In genomic region chr12:120253313-120253712, GRCh38 we compare ENCODE assay signal across 11 cellular contexts. TPM values are rescaled to one million over a fixed set of nuclear protein-coding genes. Genes with fewer than 3 reads are reported as not detected.
DNase-seq lines count a peak whose midpoint lies in the region; ATAC-seq and TF ChIP-seq lines count a peak whose summit lies in the region.
"Not testable (repeated sequence)": the region's sequence is repeated elsewhere in the genome, so short reads cannot be mapped to it uniquely, and the experiment has no call there.
"Had no signal": no experiment of that assay in that cellular context is flagged by ENCODE, and none has a peak within 500 bp of the region (broad histone marks: within the 10 kb centered on the region; RNA-seq: fewer than 3 reads in every experiment).

No MANE protein-coding gene starts in this region.

- H3K4me3 ChIP-seq in Jurkat, Clone E6-1 (ENCODE audit: low read length); esophagus muscularis mucosa: not testable (repeated sequence)

- not testable (repeated sequence) for H3K9me3 Mint-ChIP-seq in CD4-positive, alpha-beta T cell; T-cell; activated naive CD8-positive, alpha-beta T cell treated with anti-CD3 and anti-CD28 coated beads, Interleukin-2, amount 10 ng/mL, durations not matched to agents 7 days and 5 days; naive thymus-derived CD8-positive, alpha-beta T cell; stimulated activated naive CD8-positive, alpha-beta T cell treated with anti-CD3 and anti-CD28 coated beads, Interleukin-15, amount 100 ng/mL, for 72 hours

- peak overlapping the region; percentile 81 for H3K4me3 Mint-ChIP-seq in CD4-positive, alpha-beta T cell
- H3K4me3 Mint-ChIP-seq in T-cell = peak overlapping the region; percentile 68 to 74 (median 71)
- H3K4me3 Mint-ChIP-seq in activated naive CD8-positive, alpha-beta T cell treated with anti-CD3 and anti-CD28 coated beads, Interleukin-2, amount 10 ng/mL, durations not matched to agents 7 days and 5 days = peak overlapping the region; percentile 74
- H3K4me3 Mint-ChIP-seq in naive thymus-derived CD8-positive, alpha-beta T cell = peak overlapping the region; percentile 73 to 85 (median 78)
- H3K4me3 Mint-ChIP-seq in stimulated activated naive CD8-positive, alpha-beta T cell treated with anti-CD3 and anti-CD28 coated beads, Interleukin-15, amount 100 ng/mL, for 72 hours = peak overlapping the region; percentile 76 to 80

- peaks cover 85% of the 10 kb centered on the region for H3K4me1 Mint-ChIP-seq in CD4-positive, alpha-beta T cell (ENCODE audit: low read depth)
- peaks cover 91 to 93% (median 93%) of the 10 kb centered on the region in 3 donors for H3K4me1 Mint-ChIP-seq in T-cell
- H3K4me1 Mint-ChIP-seq in activated naive CD8-positive, alpha-beta T cell treated with anti-CD3 and anti-CD28 coated beads, Interleukin-2, amount 10 ng/mL, durations not matched to agents 7 days and 5 days = peaks cover 62% of the 10 kb centered on the region
- peaks cover 49 to 94% (median 90%) of the 10 kb centered on the region in 4 donors for H3K4me1 Mint-ChIP-seq in naive thymus-derived CD8-positive, alpha-beta T cell
- H3K4me1 Mint-ChIP-seq in stimulated activated naive CD8-positive, alpha-beta T cell treated with anti-CD3 and anti-CD28 coated beads, Interleukin-15, amount 100 ng/mL, for 72 hours = peaks cover 87% of the 10 kb centered on the region

- peak in 6 of 10 experiments; percentile 31 to 72 (median 40) for DNase-seq in CD4-positive, alpha-beta T cell
- peak; percentile 42 for DNase-seq in Jurkat, Clone E6-1 (ENCODE audit: low read depth, low spot score)
- DNase-seq in T-cell = peak in 33 of 34 experiments; percentile 33 to 78 (median 54)
- DNase-seq in activated CD8-positive, alpha-beta memory T cell treated with anti-CD3 and anti-CD28 coated beads, Interleukin-2, amount 50 U/mL, for 1 hour (ENCODE audit: extremely low read depth) = peak; percentile 32
- DNase-seq in activated naive CD8-positive, alpha-beta T cell treated with anti-CD3 and anti-CD28 coated beads, Interleukin-2, amount 10 ng/mL, durations not matched to agents 7 days and 5 days; esophagus muscularis mucosa (ENCODE audit: extremely low spot score): not testable (repeated sequence)
- DNase-seq in naive thymus-derived CD8-positive, alpha-beta T cell = peak in 8 of 10 donors; percentile 34 to 85 (median 70)
- peak in 1 of 2 donors; percentile 35 for DNase-seq in stimulated activated naive CD8-positive, alpha-beta T cell treated with anti-CD3 and anti-CD28 coated beads, Interleukin-15, amount 100 ng/mL, for 72 hours

- CTCF ChIA-PET in CD4-positive, alpha-beta T cell (lab: Charles Lee) = interaction anchor here (1.7 to 6.0 kb wide), 3 partner anchors 12 to 25 kb away, joined by 9 to 52 read pairs (median 33); partner anchors contain the start of gene PXN
- CTCF ChIA-PET in T-cell (lab: Charles Lee) = interaction anchor here (0.6 to 4.5 kb wide), 9 partner anchors 10 to 394 kb away, joined by 3 to 46 read pairs (median 10); partner anchors contain the start of genes PXN (in 1 of the 2) and RPLP0 (in 1 of the 2)

- WGBS in esophagus muscularis mucosa = 64% methylated on average over 6 of the region's 6 CpGs

- H3K4me1 ChIP-seq in esophagus muscularis mucosa = peaks cover 99 to 100% (median 100%) of the 10 kb centered on the region in 4 donors

- H3K27ac Mint-ChIP-seq in CD4-positive, alpha-beta T cell = peak overlapping the region; percentile 95
- peak overlapping the region; percentile 91 to 93 for H3K27ac Mint-ChIP-seq in T-cell
- peak overlapping the region; percentile 87 for H3K27ac Mint-ChIP-seq in activated naive CD8-positive, alpha-beta T cell treated with anti-CD3 and anti-CD28 coated beads, Interleukin-2, amount 10 ng/mL, durations not matched to agents 7 days and 5 days
- peak overlapping the region; percentile 87 to 98 (median 94) for H3K27ac Mint-ChIP-seq in naive thymus-derived CD8-positive, alpha-beta T cell
- peak overlapping the region; percentile 91 to 93 for H3K27ac Mint-ChIP-seq in stimulated activated naive CD8-positive, alpha-beta T cell treated with anti-CD3 and anti-CD28 coated beads, Interleukin-15, amount 100 ng/mL, for 72 hours

- H3K36me3 Mint-ChIP-seq in CD4-positive, alpha-beta T cell (ENCODE audit: low read depth) = peaks cover 43% of the 10 kb centered on the region
- H3K36me3 Mint-ChIP-seq in T-cell = peaks cover 17% of the 10 kb centered on the region
- H3K36me3 Mint-ChIP-seq in activated naive CD8-positive, alpha-beta T cell treated with anti-CD3 and anti-CD28 coated beads, Interleukin-2, amount 10 ng/mL, durations not matched to agents 7 days and 5 days = peaks cover 34% of the 10 kb centered on the region
- peaks cover 0 to 14% (median 13%) of the 10 kb centered on the region in 3 donors for H3K36me3 Mint-ChIP-seq in naive thymus-derived CD8-positive, alpha-beta T cell

- intact Hi-C loops in CD4-positive, alpha-beta T cell (cut with DNase I, micrococcal nuclease) = loop anchor here in 1 of 2 experiments (1.0 kb wide), 1 partner anchor 22 kb away; no protein-coding TSS in a partner anchor
- intact Hi-C loops in esophagus muscularis mucosa (cut with DNase I) = not testable (repeated sequence)

- not testable (repeated sequence) for TF ChIP-seq CTCF in CD4-positive, alpha-beta T cell (IDR thresholded peaks at IDR 0.05); esophagus muscularis mucosa (IDR thresholded peaks at IDR 0.05)

- TF ChIP-seq POLR2A in esophagus muscularis mucosa (IDR thresholded peaks at IDR 0.05; ENCODE audit: low read depth) = not testable (repeated sequence)

- POLR2A ChIA-PET in CD4-positive, alpha-beta T cell (lab: Charles Lee) = interaction anchor here (1.0 to 10.5 kb wide), 9 partner anchors 11 to 1973 kb away, joined by 3 to 220 read pairs (median 65); partner anchors contain the start of genes PXN, RNU4-1, RNU4-2 and RPLP0
- POLR2A ChIA-PET in T-cell (lab: Charles Lee) = interaction anchor here in 1 of 2 donors (1.0 to 3.4 kb wide), 4 partner anchors 9 to 52 kb away, joined by 4 to 30 read pairs (median 13); partner anchors contain the start of genes RNU4-1, RNU4-2 and RPLP0
- POLR2A ChIA-PET in activated naive CD8-positive, alpha-beta T cell treated with anti-CD3 and anti-CD28 coated beads, Interleukin-2, amount 10 ng/mL, durations not matched to agents 7 days and 5 days (lab: Charles Lee) = interaction anchor here (0.6 to 9.3 kb wide), 7 partner anchors 10 to 466 kb away, joined by 5 to 110 read pairs (median 42); partner anchors contain the start of genes PXN, RNU4-1, RNU4-2 and RPLP0
- POLR2A ChIA-PET in naive thymus-derived CD8-positive, alpha-beta T cell (lab: Charles Lee) = interaction anchor here (0.7 to 14.8 kb wide), 10 partner anchors 10 to 1309 kb away, joined by 3 to 207 read pairs (median 8); partner anchors contain the start of genes PXN, RNU4-1, RNU4-2 and RPLP0

- ATAC-seq in CD4-positive, alpha-beta T cell (ENCODE audit: poor library complexity) = peak; percentile 50
- peak; percentile 54 to 62 (median 60) for ATAC-seq in T-cell (replicated peaks in 1 of 4)
- peak; percentile 57 for ATAC-seq in activated naive CD8-positive, alpha-beta T cell treated with anti-CD3 and anti-CD28 coated beads, Interleukin-2, amount 10 ng/mL, durations not matched to agents 7 days and 5 days (ENCODE audit: low read depth)
- ATAC-seq in naive thymus-derived CD8-positive, alpha-beta T cell = peak; percentile 51 to 62
- ATAC-seq in stimulated activated naive CD8-positive, alpha-beta T cell treated with anti-CD3 and anti-CD28 coated beads, Interleukin-15, amount 100 ng/mL, for 72 hours = peak; percentile 21

- H3K27me3 Mint-ChIP-seq in CD4-positive, alpha-beta T cell; T-cell; activated naive CD8-positive, alpha-beta T cell treated with anti-CD3 and anti-CD28 coated beads, Interleukin-2, amount 10 ng/mL, durations not matched to agents 7 days and 5 days; naive thymus-derived CD8-positive, alpha-beta T cell; stimulated activated naive CD8-positive, alpha-beta T cell treated with anti-CD3 and anti-CD28 coated beads, Interleukin-15, amount 100 ng/mL, for 72 hours: not testable (repeated sequence)

- not testable (repeated sequence) for H3K27me3 ChIP-seq in CD4-positive, alpha-beta T cell (ENCODE audit: control insufficient read depth, insufficient read depth, low read length); esophagus muscularis mucosa

- peaks cover 0 to 12% (median 5%) of the 10 kb centered on the region in 4 donors for H3K36me3 ChIP-seq in esophagus muscularis mucosa

- not testable (repeated sequence) for TF ChIP-seq EP300 in esophagus muscularis mucosa (IDR thresholded peaks at IDR 0.05)

- peak overlapping the region; percentile 68 for H3K27ac ChIP-seq in CD4-positive, alpha-beta T cell (ENCODE audit: low read depth, low read length)
- peak overlapping the region; percentile 90 to 97 (median 93) for H3K27ac ChIP-seq in esophagus muscularis mucosa (replicated peaks in 1 of 4)

- not testable (repeated sequence) for H3K9me3 ChIP-seq in CD4-positive, alpha-beta T cell (ENCODE audit: control insufficient read depth, low read length); esophagus muscularis mucosa

RNA-seq across cellular contexts. Expression of gene PXN, which starts 12.2 kb away (rescaled TPM):
- 100 to 1,000 TPM; 229 to 230 TPM for total RNA-seq in CD4-positive, alpha-beta T cell
- 11.7 TPM for polyA plus RNA-seq in Jurkat, Clone E6-1 (2012; ENCODE audit: insufficient read depth, insufficient read length)
- total RNA-seq in T-cell = 100 to 1,000 TPM; 128 to 202 (median 137) TPM
- total RNA-seq in activated naive CD8-positive, alpha-beta T cell treated with anti-CD3 and anti-CD28 coated beads, Interleukin-2, amount 10 ng/mL, durations not matched to agents 7 days and 5 days = 10 to 100 TPM; 89.0 to 94.7 TPM
- 10 to 100 TPM; 51.9 to 89.4 (median 71.9) TPM for total RNA-seq in esophagus muscularis mucosa
- total RNA-seq in naive thymus-derived CD8-positive, alpha-beta T cell = 10 to 100 TPM; 93.9 to 96.6 TPM
- 10 to 100 TPM; 64.3 to 95.6 (median 80.4) TPM for polyA plus RNA-seq in naive thymus-derived CD8-positive, alpha-beta T cell

RNA-seq across cellular contexts. Expression of gene RNU4-2, which starts 38.4 kb away (rescaled TPM):
- total RNA-seq in CD4-positive, alpha-beta T cell = 1,000 to 10,000 TPM; 8,097 to 9,671 TPM
- polyA plus RNA-seq in Jurkat, Clone E6-1 (2012; ENCODE audit: insufficient read depth, insufficient read length) = 8.1 TPM
- total RNA-seq in T-cell (over 10,000 TPM; 10,465 to 16,097 (median 12,527) TPM), esophagus muscularis mucosa (under 1 TPM in 2 of 4 donors, not detected in 2; under 0.01 TPM)
- 1,000 to 10,000 TPM; 4,069 to 4,265 TPM for total RNA-seq in activated naive CD8-positive, alpha-beta T cell treated with anti-CD3 and anti-CD28 coated beads, Interleukin-2, amount 10 ng/mL, durations not matched to agents 7 days and 5 days
- total RNA-seq in naive thymus-derived CD8-positive, alpha-beta T cell = 1,000 to 10,000 TPM; 4,355 to 8,006 TPM
- 10 to 100 TPM in 1 of 3 donors, not detected in 2; 79.6 TPM for polyA plus RNA-seq in naive thymus-derived CD8-positive, alpha-beta T cell
- total RNA-seq: G401 had no signal
- polyA plus RNA-seq: adrenal gland had no signal

RNA-seq across cellular contexts. Expression of gene RNU4-1, which starts 39.7 kb away (rescaled TPM):
- total RNA-seq in CD4-positive, alpha-beta T cell = 1,000 to 10,000 TPM in 1 of 2 experiments, 100 to 1,000 TPM in 1; 913 to 1,035 TPM
- polyA plus RNA-seq in Jurkat, Clone E6-1 (2012; ENCODE audit: insufficient read depth, insufficient read length) = not detected
- total RNA-seq in T-cell = 1,000 to 10,000 TPM; 1,482 to 2,823 (median 1,909) TPM
- 1,000 to 10,000 TPM; 1,307 to 1,401 TPM for total RNA-seq in activated naive CD8-positive, alpha-beta T cell treated with anti-CD3 and anti-CD28 coated beads, Interleukin-2, amount 10 ng/mL, durations not matched to agents 7 days and 5 days
- total RNA-seq in esophagus muscularis mucosa = under 1 TPM in 2 of 4 donors, not detected in 2; under 0.01 TPM
- 100 to 1,000 TPM; 519 to 934 TPM for total RNA-seq in naive thymus-derived CD8-positive, alpha-beta T cell
- not detected for polyA plus RNA-seq in naive thymus-derived CD8-positive, alpha-beta T cell
- total RNA-seq: G401 had no signal
- polyA plus RNA-seq: adrenal gland had no signal

RNA-seq across cellular contexts. Expression of gene SIRT4, which starts 48.8 kb away (rescaled TPM):
- total RNA-seq in CD4-positive, alpha-beta T cell = under 1 TPM in 1 of 2 experiments, not detected in 1; 0.59 TPM
- polyA plus RNA-seq in Jurkat, Clone E6-1 (2012; ENCODE audit: insufficient read depth, insufficient read length) = 4.3 TPM
- 1 to 10 TPM in 4 of 5 donors, under 1 TPM in 1; 0.73 to 5.7 (median 4.1) TPM for total RNA-seq in T-cell
- 1 to 10 TPM; 1.7 to 2.6 TPM for total RNA-seq in activated naive CD8-positive, alpha-beta T cell treated with anti-CD3 and anti-CD28 coated beads, Interleukin-2, amount 10 ng/mL, durations not matched to agents 7 days and 5 days
- total RNA-seq in esophagus muscularis mucosa = 1 to 10 TPM in 3 of 4 donors, under 1 TPM in 1; 0.66 to 2.3 (median 2.1) TPM
- total RNA-seq in naive thymus-derived CD8-positive, alpha-beta T cell = 1 to 10 TPM; 2.4 to 4.1 TPM
- 1 to 10 TPM; 1.9 to 3.2 (median 2.2) TPM for polyA plus RNA-seq in naive thymus-derived CD8-positive, alpha-beta T cell
- total RNA-seq: vagina had no signal

RNA-seq across cellular contexts. Expression of gene RPLP0, which starts 52.4 kb away (rescaled TPM):
- 1,000 to 10,000 TPM; 1,997 to 2,075 TPM for total RNA-seq in CD4-positive, alpha-beta T cell
- 4,112 TPM for polyA plus RNA-seq in Jurkat, Clone E6-1 (2012; ENCODE audit: insufficient read depth, insufficient read length)
- total RNA-seq in T-cell (1,000 to 10,000 TPM; 1,782 to 2,711 (median 2,416) TPM), esophagus muscularis mucosa (1,000 to 10,000 TPM; 2,092 to 2,985 (median 2,271) TPM)
- 1,000 to 10,000 TPM; 1,639 to 1,688 TPM for total RNA-seq in activated naive CD8-positive, alpha-beta T cell treated with anti-CD3 and anti-CD28 coated beads, Interleukin-2, amount 10 ng/mL, durations not matched to agents 7 days and 5 days
- 1,000 to 10,000 TPM; 1,511 to 1,568 TPM for total RNA-seq in naive thymus-derived CD8-positive, alpha-beta T cell
- 1,000 to 10,000 TPM; 1,821 to 2,320 (median 1,964) TPM for polyA plus RNA-seq in naive thymus-derived CD8-positive, alpha-beta T cell

Comparison
In these comparisons a context has a peak if more than half of its experiments do, and no peak if none do; other contexts are left out.
1. RNA of gene RNU4-2, which starts 38.4 kb away (total RNA-seq): 10,465 to 16,097 TPM in T-cell, 8,097 to 9,671 TPM in CD4-positive, alpha-beta T cell, 4,355 to 8,006 TPM in naive thymus-derived CD8-positive, alpha-beta T cell and 4,069 to 4,265 TPM in activated naive CD8-positive, alpha-beta T cell treated with anti-CD3 and anti-CD28 coated beads, Interleukin-2, amount 10 ng/mL, durations not matched to agents 7 days and 5 days; under 0.01 TPM in esophagus muscularis mucosa; every median in the first group is over 1,000 times any median in the second.
2. RNA of gene RNU4-1, which starts 39.7 kb away (total RNA-seq): 1,482 to 2,823 TPM in T-cell, 1,307 to 1,401 TPM in activated naive CD8-positive, alpha-beta T cell treated with anti-CD3 and anti-CD28 coated beads, Interleukin-2, amount 10 ng/mL, durations not matched to agents 7 days and 5 days, 913 to 1,035 TPM in CD4-positive, alpha-beta T cell and 519 to 934 TPM in naive thymus-derived CD8-positive, alpha-beta T cell; under 0.01 TPM in esophagus muscularis mucosa; every median in the first group is over 100 times any median in the second.
3. Peak in every context shown above with its lines, with median percentiles within 50 percentile points of each other: ATAC-seq, H3K27ac Mint-ChIP-seq and H3K4me3 Mint-ChIP-seq.